In the genomic region with DNA sequence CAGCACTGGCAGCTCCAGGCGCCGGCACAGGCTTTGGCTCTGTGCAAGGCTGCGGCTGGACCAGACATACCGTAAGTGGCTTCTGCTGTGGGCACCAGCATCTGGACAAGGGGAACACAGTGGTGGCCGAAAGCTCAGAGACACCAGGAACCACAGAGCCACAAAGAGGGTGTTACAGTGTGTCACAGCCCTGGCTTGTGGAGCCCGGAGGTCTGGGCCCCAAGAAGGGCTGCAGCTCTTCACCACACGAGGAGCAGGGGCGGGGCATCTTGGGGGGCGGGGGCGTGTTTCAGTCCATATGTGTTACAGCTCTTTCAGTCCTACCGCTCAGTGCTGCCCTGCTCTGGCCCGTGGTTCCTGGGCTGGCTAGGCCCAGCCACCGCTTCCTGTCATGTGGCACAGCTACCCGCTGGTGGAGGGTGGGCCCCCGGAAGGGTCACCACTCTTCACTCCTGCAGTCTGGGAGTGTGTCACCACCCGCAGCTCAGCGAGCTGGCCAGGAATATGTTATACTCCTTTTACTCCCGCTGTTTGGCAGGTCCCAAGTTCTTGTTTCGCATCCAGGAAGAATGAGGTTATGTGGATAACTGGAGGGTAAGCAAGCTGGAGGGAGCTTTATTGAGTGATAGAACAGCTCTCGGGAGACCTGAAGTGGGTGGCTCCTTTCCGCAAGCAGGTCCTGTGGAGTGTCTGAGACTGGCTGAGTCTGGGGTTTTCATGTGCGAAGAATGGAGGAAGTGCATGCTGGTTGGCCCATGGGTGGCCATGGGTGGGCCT, we compare ENCODE assay signal across 1 cellular context.
TF ChIP-seq lines count a peak whose summit lies in the region.

No MANE protein-coding gene starts in this region.

TF ChIP-seq in HepG2, 621 proteins besides CTCF, POLR2A, EP300 and RAD21 (continued from another document and continues in another):
- TF ChIP-seq SAP130 (CRISPR knock-in tag; IDR thresholded peaks at IDR 0.05; ENCODE audit: low read depth) (peak; percentile 99), JDP2 (CRISPR knock-in tag; IDR thresholded peaks at IDR 0.05; ENCODE audit: borderline replicate concordance) (no peak), TFDP1 (CRISPR knock-in tag; IDR thresholded peaks at IDR 0.05; ENCODE audit: borderline replicate concordance) (peak; percentile 10; the same call in 1 of the 2 replicates), ZNF883 (CRISPR knock-in tag; IDR thresholded peaks at IDR 0.05; ENCODE audit: not compliant biosample characterization) (peak; percentile 52), NR2F6 (IDR thresholded peaks at IDR 0.05) (peak; percentile 67), NR2F6 (CRISPR knock-in tag; IDR thresholded peaks at IDR 0.05) (peak; percentile 21; the same call in 1 of the 2 replicates), ZNF143 (CRISPR knock-in tag; IDR thresholded peaks at IDR 0.05) (peak; percentile 78), PLRG1 (conservative IDR thresholded peaks at IDR 0.05) (no peak), ZNF772 (CRISPR knock-in tag; IDR thresholded peaks at IDR 0.05) (peak; percentile 42; the same call in 1 of the 2 replicates), GLI4 (CRISPR knock-in tag; IDR thresholded peaks at IDR 0.05; ENCODE audit: borderline replicate concordance) (peak; percentile 38; the same call in 1 of the 2 replicates), ZNF563 (CRISPR knock-in tag; IDR thresholded peaks at IDR 0.05) (0 out of 2 replicates have a peak, but pooled peaks have one; percentile 4), MED1 (CRISPR knock-in tag; IDR thresholded peaks at IDR 0.05) (peak; percentile 70), SIN3A (IDR thresholded peaks at IDR 0.05; ENCODE audit: borderline replicate concordance, low read depth, low read length) (peak; percentile 90), ZSCAN25 (CRISPR knock-in tag; IDR thresholded peaks at IDR 0.05) (peak; percentile 78), NFATC3 (CRISPR knock-in tag; IDR thresholded peaks at IDR 0.05) (0 out of 2 replicates have a peak, but pooled peaks have one; percentile 33), NFKBIZ (CRISPR knock-in tag; IDR thresholded peaks at IDR 0.05) (peak; percentile 27; the same call in 1 of the 2 replicates), HMGXB3 (CRISPR knock-in tag; IDR thresholded peaks at IDR 0.05; ENCODE audit: borderline replicate concordance) (0 out of 2 replicates have a peak, but pooled peaks have one; percentile 30), ATF1 (CRISPR knock-in tag; IDR thresholded peaks at IDR 0.05) (0 out of 2 replicates have a peak, but pooled peaks have one; percentile 48), THAP11 (CRISPR knock-in tag; IDR thresholded peaks at IDR 0.05) (peak; percentile 96), ZNF670 (CRISPR knock-in tag; IDR thresholded peaks at IDR 0.05; ENCODE audit: borderline replicate concordance) (0 out of 2 replicates have a peak, but pooled peaks have one; percentile 59), POLR2AphosphoS2 (IDR thresholded peaks at IDR 0.05; ENCODE audit: low read depth, low read length) (peak; percentile 79; the same call in 1 of the 2 replicates), ZBTB20 (CRISPR knock-in tag; IDR thresholded peaks at IDR 0.05; ENCODE audit: borderline replicate concordance, low read depth) (peak; percentile 39; the same call in 1 of the 2 replicates), ZNF558 (CRISPR knock-in tag; IDR thresholded peaks at IDR 0.05; ENCODE audit: borderline replicate concordance) (peak; percentile 51; the same call in 1 of the 2 replicates), NCOA2 (CRISPR knock-in tag; IDR thresholded peaks at IDR 0.05) (0 out of 2 replicates have a peak, but pooled peaks have one; percentile 5), ZNF329 (CRISPR knock-in tag; IDR thresholded peaks at IDR 0.05; ENCODE audit: low read depth) (peak; percentile 22; the same call in 1 of the 2 replicates), ZNF367 (CRISPR knock-in tag; IDR thresholded peaks at IDR 0.05; ENCODE audit: borderline replicate concordance) (0 out of 2 replicates have a peak, but pooled peaks have one; percentile 30)
- TF ChIP-seq, protein P1, sequence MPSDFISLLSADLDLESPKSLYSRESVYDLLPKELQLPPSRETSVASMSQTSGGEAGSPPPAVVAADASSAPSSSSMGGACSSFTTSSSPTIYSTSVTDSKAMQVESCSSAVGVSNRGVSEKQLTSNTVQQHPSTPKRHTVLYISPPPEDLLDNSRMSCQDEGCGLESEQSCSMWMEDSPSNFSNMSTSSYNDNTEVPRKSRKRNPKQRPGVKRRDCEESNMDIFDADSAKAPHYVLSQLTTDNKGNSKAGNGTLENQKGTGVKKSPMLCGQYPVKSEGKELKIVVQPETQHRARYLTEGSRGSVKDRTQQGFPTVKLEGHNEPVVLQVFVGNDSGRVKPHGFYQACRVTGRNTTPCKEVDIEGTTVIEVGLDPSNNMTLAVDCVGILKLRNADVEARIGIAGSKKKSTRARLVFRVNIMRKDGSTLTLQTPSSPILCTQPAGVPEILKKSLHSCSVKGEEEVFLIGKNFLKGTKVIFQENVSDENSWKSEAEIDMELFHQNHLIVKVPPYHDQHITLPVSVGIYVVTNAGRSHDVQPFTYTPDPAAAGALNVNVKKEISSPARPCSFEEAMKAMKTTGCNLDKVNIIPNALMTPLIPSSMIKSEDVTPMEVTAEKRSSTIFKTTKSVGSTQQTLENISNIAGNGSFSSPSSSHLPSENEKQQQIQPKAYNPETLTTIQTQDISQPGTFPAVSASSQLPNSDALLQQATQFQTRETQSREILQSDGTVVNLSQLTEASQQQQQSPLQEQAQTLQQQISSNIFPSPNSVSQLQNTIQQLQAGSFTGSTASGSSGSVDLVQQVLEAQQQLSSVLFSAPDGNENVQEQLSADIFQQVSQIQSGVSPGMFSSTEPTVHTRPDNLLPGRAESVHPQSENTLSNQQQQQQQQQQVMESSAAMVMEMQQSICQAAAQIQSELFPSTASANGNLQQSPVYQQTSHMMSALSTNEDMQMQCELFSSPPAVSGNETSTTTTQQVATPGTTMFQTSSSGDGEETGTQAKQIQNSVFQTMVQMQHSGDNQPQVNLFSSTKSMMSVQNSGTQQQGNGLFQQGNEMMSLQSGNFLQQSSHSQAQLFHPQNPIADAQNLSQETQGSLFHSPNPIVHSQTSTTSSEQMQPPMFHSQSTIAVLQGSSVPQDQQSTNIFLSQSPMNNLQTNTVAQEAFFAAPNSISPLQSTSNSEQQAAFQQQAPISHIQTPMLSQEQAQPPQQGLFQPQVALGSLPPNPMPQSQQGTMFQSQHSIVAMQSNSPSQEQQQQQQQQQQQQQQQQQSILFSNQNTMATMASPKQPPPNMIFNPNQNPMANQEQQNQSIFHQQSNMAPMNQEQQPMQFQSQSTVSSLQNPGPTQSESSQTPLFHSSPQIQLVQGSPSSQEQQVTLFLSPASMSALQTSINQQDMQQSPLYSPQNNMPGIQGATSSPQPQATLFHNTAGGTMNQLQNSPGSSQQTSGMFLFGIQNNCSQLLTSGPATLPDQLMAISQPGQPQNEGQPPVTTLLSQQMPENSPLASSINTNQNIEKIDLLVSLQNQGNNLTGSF (CRISPR knock-in tag; IDR thresholded peaks at IDR 0.05) = no peak
- TF ChIP-seq, protein P2, sequence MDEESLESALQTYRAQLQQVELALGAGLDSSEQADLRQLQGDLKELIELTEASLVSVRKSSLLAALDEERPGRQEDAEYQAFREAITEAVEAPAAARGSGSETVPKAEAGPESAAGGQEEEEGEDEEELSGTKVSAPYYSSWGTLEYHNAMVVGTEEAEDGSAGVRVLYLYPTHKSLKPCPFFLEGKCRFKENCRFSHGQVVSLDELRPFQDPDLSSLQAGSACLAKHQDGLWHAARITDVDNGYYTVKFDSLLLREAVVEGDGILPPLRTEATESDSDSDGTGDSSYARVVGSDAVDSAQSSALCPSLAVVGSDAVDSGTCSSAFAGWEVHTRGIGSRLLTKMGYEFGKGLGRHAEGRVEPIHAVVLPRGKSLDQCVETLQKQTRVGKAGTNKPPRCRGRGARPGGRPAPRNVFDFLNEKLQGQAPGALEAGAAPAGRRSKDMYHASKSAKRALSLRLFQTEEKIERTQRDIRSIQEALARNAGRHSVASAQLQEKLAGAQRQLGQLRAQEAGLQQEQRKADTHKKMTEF (CRISPR knock-in tag; IDR thresholded peaks at IDR 0.05) = peak; percentile 90
- TF ChIP-seq, protein P3, sequence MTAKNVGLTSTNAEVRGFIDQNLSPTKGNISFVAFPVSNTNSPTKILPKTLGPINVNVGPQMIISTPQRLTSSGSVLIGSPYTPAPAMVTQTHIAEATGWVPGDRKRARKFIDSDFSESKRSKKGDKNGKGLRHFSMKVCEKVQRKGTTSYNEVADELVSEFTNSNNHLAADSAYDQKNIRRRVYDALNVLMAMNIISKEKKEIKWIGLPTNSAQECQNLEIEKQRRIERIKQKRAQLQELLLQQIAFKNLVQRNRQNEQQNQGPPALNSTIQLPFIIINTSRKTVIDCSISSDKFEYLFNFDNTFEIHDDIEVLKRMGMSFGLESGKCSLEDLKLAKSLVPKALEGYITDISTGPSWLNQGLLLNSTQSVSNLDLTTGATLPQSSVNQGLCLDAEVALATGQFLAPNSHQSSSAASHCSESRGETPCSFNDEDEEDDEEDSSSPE (CRISPR knock-in tag; IDR thresholded peaks at IDR 0.05) = peak; percentile 59; the same call in 1 of the 2 replicates
- TF ChIP-seq, protein P4, sequence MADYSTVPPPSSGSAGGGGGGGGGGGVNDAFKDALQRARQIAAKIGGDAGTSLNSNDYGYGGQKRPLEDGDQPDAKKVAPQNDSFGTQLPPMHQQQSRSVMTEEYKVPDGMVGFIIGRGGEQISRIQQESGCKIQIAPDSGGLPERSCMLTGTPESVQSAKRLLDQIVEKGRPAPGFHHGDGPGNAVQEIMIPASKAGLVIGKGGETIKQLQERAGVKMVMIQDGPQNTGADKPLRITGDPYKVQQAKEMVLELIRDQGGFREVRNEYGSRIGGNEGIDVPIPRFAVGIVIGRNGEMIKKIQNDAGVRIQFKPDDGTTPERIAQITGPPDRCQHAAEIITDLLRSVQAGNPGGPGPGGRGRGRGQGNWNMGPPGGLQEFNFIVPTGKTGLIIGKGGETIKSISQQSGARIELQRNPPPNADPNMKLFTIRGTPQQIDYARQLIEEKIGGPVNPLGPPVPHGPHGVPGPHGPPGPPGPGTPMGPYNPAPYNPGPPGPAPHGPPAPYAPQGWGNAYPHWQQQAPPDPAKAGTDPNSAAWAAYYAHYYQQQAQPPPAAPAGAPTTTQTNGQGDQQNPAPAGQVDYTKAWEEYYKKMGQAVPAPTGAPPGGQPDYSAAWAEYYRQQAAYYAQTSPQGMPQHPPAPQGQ (CRISPR knock-in tag; IDR thresholded peaks at IDR 0.05; ENCODE audit: borderline replicate concordance) = peak; percentile 66; the same call in 1 of the 2 replicates
- TF ChIP-seq, protein P5, sequence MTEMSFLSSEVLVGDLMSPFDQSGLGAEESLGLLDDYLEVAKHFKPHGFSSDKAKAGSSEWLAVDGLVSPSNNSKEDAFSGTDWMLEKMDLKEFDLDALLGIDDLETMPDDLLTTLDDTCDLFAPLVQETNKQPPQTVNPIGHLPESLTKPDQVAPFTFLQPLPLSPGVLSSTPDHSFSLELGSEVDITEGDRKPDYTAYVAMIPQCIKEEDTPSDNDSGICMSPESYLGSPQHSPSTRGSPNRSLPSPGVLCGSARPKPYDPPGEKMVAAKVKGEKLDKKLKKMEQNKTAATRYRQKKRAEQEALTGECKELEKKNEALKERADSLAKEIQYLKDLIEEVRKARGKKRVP (CRISPR knock-in tag; IDR thresholded peaks at IDR 0.05) = peak in 1 of 2 experiments; percentile 76; a peak in 2 of 4 replicates
- TF ChIP-seq, protein P6, sequence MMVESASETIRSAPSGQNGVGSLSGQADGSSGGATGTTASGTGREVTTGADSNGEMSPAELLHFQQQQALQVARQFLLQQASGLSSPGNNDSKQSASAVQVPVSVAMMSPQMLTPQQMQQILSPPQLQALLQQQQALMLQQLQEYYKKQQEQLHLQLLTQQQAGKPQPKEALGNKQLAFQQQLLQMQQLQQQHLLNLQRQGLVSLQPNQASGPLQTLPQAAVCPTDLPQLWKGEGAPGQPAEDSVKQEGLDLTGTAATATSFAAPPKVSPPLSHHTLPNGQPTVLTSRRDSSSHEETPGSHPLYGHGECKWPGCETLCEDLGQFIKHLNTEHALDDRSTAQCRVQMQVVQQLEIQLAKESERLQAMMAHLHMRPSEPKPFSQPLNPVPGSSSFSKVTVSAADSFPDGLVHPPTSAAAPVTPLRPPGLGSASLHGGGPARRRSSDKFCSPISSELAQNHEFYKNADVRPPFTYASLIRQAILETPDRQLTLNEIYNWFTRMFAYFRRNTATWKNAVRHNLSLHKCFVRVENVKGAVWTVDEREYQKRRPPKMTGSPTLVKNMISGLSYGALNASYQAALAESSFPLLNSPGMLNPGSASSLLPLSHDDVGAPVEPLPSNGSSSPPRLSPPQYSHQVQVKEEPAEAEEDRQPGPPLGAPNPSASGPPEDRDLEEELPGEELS (CRISPR knock-in tag; IDR thresholded peaks at IDR 0.05) = peak; percentile 7; the same call in 1 of the 2 replicates
